In genomic region chr18:6382968-6383367, GRCh38 we compare ENCODE assay signal across 26 cellular contexts. TPM values are rescaled to one million over a fixed set of nuclear protein-coding genes. Genes with fewer than 3 reads are reported as not detected.
DNase-seq lines count a peak whose midpoint lies in the region; ATAC-seq and TF ChIP-seq lines count a peak whose summit lies in the region.
"Had no signal": no experiment of that assay in that cellular context is flagged by ENCODE, and none has a peak within 500 bp of the region (broad histone marks: within the 10 kb centered on the region; RNA-seq: fewer than 3 reads in every experiment).

No MANE protein-coding gene starts in this region.

- TF ChIP-seq CTCF in left lung (IDR thresholded peaks at IDR 0.05) (no peak), mucosa of descending colon (IDR thresholded peaks at IDR 0.05) (no peak)

- H3K27me3 ChIP-seq in left lung = no peaks in the 10 kb centered on the region
- H3K27me3 ChIP-seq: breast epithelium, colonic mucosa, esophagus muscularis mucosa had no signal

- ATAC-seq in left lung (peak; percentile 85), HG02938 (IDR thresholded peaks at IDR 0.05; ENCODE audit: unreplicated experiment) (no peak), mucosa of descending colon (no peak)
- ATAC-seq: activated T-cell treated with anti-CD3 and anti-CD28 coated beads, Interleukin-2, amount 50 U/mL, for 72 hours; naive thymus-derived CD4-positive, alpha-beta T cell; right cardiac atrium; stimulated activated naive CD8-positive, alpha-beta T cell treated with anti-CD3 and anti-CD28 coated beads, Interleukin-15, Interleukin-2, amounts not matched to agents 100 U/mL and 50 U/mL, for 24 hours had no signal

- H3K9me3 ChIP-seq in left lung (no peaks in the 10 kb centered on the region), mucosa of descending colon (peaks cover 4% of the 10 kb centered on the region)
- H3K9me3 ChIP-seq: colonic mucosa, thoracic aorta had no signal

- DNase-seq in COLO668 (lab: John Stamatoyannopoulos, UW; ENCODE audit: unreplicated experiment) (peak; percentile 52), H4 (ENCODE audit: low spot score) (peak; percentile 28), SHP77 (lab: John Stamatoyannopoulos, UW) (peak; percentile 12 to 34), left lung (peak in 1 of 2 donors; percentile 67), OCI-M2 (lab: John Stamatoyannopoulos, UW; ENCODE audit: unreplicated experiment) (no peak), hypothalamus (lab: John Stamatoyannopoulos, UW) (no peak), mucosa of descending colon (no peak)
- DNase-seq: activated CD4-positive, alpha-beta T cell treated with anti-CD3 and anti-CD28 coated beads, Interleukin-2, amount 10 ng/mL, durations not matched to agents 24 days and 14 days; activated naive CD4-positive, alpha-beta T cell treated with anti-CD3 and anti-CD28 coated beads, Interleukin-2, amount 50 U/mL, for 16 hours; activated T-cell treated with anti-CD3 and anti-CD28 coated beads, Interleukin-2, amount 50 U/mL, for 72 hours; amygdala; colonic mucosa; DND-41; foreskin melanocyte; kidney; mesenchymal stem cell; naive thymus-derived CD4-positive, alpha-beta T cell; NCI-H1105; NCI-H2107; right cardiac atrium; stimulated activated naive CD8-positive, alpha-beta T cell treated with anti-CD3 and anti-CD28 coated beads, Interleukin-15, Interleukin-2, amounts not matched to agents 100 U/mL and 50 U/mL, for 24 hours had no signal

- H3K4me1 ChIP-seq in left lung (no peaks in the 10 kb centered on the region), mucosa of descending colon (ENCODE audit: low read depth) (no peaks in the 10 kb centered on the region)
- H3K4me1 ChIP-seq: breast epithelium, colonic mucosa, esophagus muscularis mucosa had no signal

- intact Hi-C loops in left lung (cut with DNase I) (no loop called here), mucosa of descending colon (cut with DNase I, micrococcal nuclease) (no loop called here)

- H3K4me3 ChIP-seq in left lung (no peak overlapping the region), mucosa of descending colon (no peak overlapping the region)
- H3K4me3 ChIP-seq: breast epithelium, colonic mucosa, esophagus muscularis mucosa, thoracic aorta had no signal

- no peaks in the 10 kb centered on the region for H3K36me3 ChIP-seq in left lung
- H3K36me3 ChIP-seq in mucosa of descending colon (ENCODE audit: low read depth) = no peaks in the 10 kb centered on the region
- H3K36me3 ChIP-seq: breast epithelium, colonic mucosa, esophagus muscularis mucosa, thoracic aorta had no signal

- H3K27ac ChIP-seq in left lung = no peak overlapping the region
- H3K27ac ChIP-seq: breast epithelium, colonic mucosa, esophagus muscularis mucosa, thoracic aorta, VCaP had no signal

RNA-seq across cellular contexts. Expression of gene L3MBTL4, which starts 31.7 kb away (rescaled TPM):
- total RNA-seq in H4 (2014; rRNA removed; shearing (Covaris generic)) = 2.2 and 2.4 TPM in 2 replicates
- total RNA-seq in left lung (10 to 100 TPM; 10.1 to 13.9 TPM), mucosa of descending colon (10 to 100 TPM in 1 of 3 donors, 1 to 10 TPM in 2; 4.9 to 13.9 (median 5.4) TPM)

Comparison
In these comparisons a context has a peak if more than half of its experiments do, and no peak if none do; other contexts are left out.
1. DNase-seq: peak in COLO668 (single experiment), H4 (single experiment) and SHP77 (2 of 2); none in OCI-M2 (single experiment), hypothalamus (0 of 51) and mucosa of descending colon (0 of 3).